In the genomic region with DNA sequence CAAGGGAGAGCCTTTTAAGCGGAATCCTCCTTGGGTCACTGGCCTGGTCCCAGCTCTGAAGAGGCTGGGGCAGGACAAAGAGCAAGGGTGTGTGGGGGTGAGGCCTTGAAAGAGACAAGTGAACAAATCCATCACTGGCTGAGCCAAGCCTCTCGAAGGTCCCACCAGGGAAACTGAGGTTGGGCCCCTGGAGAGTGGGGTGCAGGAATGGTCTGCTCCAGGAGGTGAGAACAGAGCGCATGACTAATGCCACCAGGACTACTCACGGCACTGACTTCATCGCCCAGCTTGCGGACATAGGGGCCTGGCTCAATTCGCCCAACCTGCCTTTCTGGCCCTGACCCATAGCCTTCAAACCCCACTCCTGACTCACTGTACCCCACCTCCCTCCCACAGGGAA, we compare ENCODE assay signal across 18 cellular contexts. TPM values are rescaled to one million over a fixed set of nuclear protein-coding genes. Genes with fewer than 3 reads are reported as not detected.
DNase-seq lines count a peak whose midpoint lies in the region; ATAC-seq lines count a peak whose summit lies in the region.
"Had no signal": no experiment of that assay in that cellular context is flagged by ENCODE, and none has a peak within 500 bp of the region (broad histone marks: within the 10 kb centered on the region; RNA-seq: fewer than 3 reads in every experiment).

No MANE protein-coding gene starts in this region.

- no peak overlapping the region for H2AFZ ChIP-seq in neuronal stem cell (ENCODE audit: low read length)

- peaks cover 2% of the 10 kb centered on the region for H3K79me1 ChIP-seq in neuronal stem cell (ENCODE audit: low read depth, low read length)

- H4K91ac ChIP-seq in neuronal stem cell (ENCODE audit: low read depth, low read length, poor library complexity), result no peak overlapping the region

- H3K4ac ChIP-seq in neuronal stem cell (ENCODE audit: low read length), result no peak overlapping the region

- H3K27ac ChIP-seq in neuronal stem cell (replicated peaks; ENCODE audit: low read length), result no peak overlapping the region
- H3K27ac ChIP-seq: 22Rv1; BLaER1 treated with 17β-estradiol and CSF1 and Interleukin-3, amounts not matched to agents 10 nM and 100 nM had no signal

- no peak overlapping the region for H2BK5ac ChIP-seq in neuronal stem cell (ENCODE audit: low read length)

- H2BK15ac ChIP-seq in neuronal stem cell (ENCODE audit: low read length), result no peak overlapping the region

- no peak overlapping the region for H4K8ac ChIP-seq in neuronal stem cell (ENCODE audit: low read depth, low read length)

- peak; percentile 16 for DNase-seq in H7
- DNase-seq in RKO (ENCODE audit: low spot score), result peak; percentile 23
- DNase-seq in neuronal stem cell (ENCODE audit: low spot score), result no peak
- no peak for DNase-seq in DMS153 treated with DMSO at 0.1 percent for 48 hours (lab: John Stamatoyannopoulos, UW; ENCODE audit: unreplicated experiment)
- no peak for DNase-seq in NCI-H82 (lab: John Stamatoyannopoulos, UW)
- DNase-seq in cerebellum (ENCODE audit: low spot score), result no peak
- DNase-seq: CD4-positive, alpha-beta T cell; CD8-positive, alpha-beta memory T cell; DMS 273 treated with DMSO at 0.1 percent for 48 hours; DND-41; GOT3; H9 had no signal

- H3K9me3 ChIP-seq in neuronal stem cell (replicated peaks in 1 of 2; ENCODE audit: control insufficient read depth in 2 of 2, insufficient read depth in 1 of 2, low read depth in 1 of 2, low read length in 2 of 2), result peaks cover 0 to 1% of the 10 kb centered on the region in 2 donors
- H3K9me3 ChIP-seq: BLaER1 treated with 17β-estradiol and CSF1 and Interleukin-3, amounts not matched to agents 10 nM and 100 nM had no signal

- no CpG with 5 or more reads among the region's 7 CpGs for WGBS in neuronal stem cell (ENCODE audit: extremely low coverage in 2 of 2, insufficient read length in 2 of 2, insufficient replicate concordance in 1 of 2), 2 donors

- no peak overlapping the region for H2BK120ac ChIP-seq in neuronal stem cell (ENCODE audit: low read depth, low read length)

- no peaks in the 10 kb centered on the region for H3K36me3 ChIP-seq in H7 (replicated peaks; ENCODE audit: control insufficient read depth, insufficient read depth, low read length)
- no peaks in the 10 kb centered on the region for H3K36me3 ChIP-seq in neuronal stem cell (replicated peaks in 1 of 2; ENCODE audit: control insufficient read depth in 2 of 2, insufficient read depth in 2 of 2, low read length in 2 of 2)
- H3K36me3 ChIP-seq: BLaER1 treated with 17β-estradiol and CSF1 and Interleukin-3, amounts not matched to agents 10 nM and 100 nM had no signal

- H3K14ac ChIP-seq in neuronal stem cell (ENCODE audit: low read length), result no peak overlapping the region

- H3K4me2 ChIP-seq in neuronal stem cell (ENCODE audit: insufficient read depth, low read length, poor library complexity, severe bottlenecking), result no peak overlapping the region
- H3K4me2 ChIP-seq: BLaER1 treated with 17β-estradiol and CSF1 and Interleukin-3, amounts not matched to agents 10 nM and 100 nM had no signal

- H3K27me3 ChIP-seq in H7 (ENCODE audit: control insufficient read depth, insufficient read depth, low read length) (no peaks in the 10 kb centered on the region), neuronal stem cell (ENCODE audit: control insufficient read depth in 3 of 3, insufficient read depth in 3 of 3, low read depth in 1 of 3, low read length in 3 of 3) (peaks cover 0 to 2% (median 0%) of the 10 kb centered on the region in 3 experiments)
- H3K27me3 ChIP-seq: BLaER1 treated with 17β-estradiol and CSF1 and Interleukin-3, amounts not matched to agents 10 nM and 100 nM had no signal

- H3K9ac ChIP-seq in neuronal stem cell (ENCODE audit: low read depth, low read length, poor library complexity), result no peak overlapping the region
- H3K9ac ChIP-seq: BLaER1 treated with 17β-estradiol and CSF1 and Interleukin-3, amounts not matched to agents 10 nM and 100 nM had no signal

- ATAC-seq in esophagus mucosa, result peak; percentile 54
- ATAC-seq in GM21576 (IDR thresholded peaks at IDR 0.05; ENCODE audit: unreplicated experiment), result no peak
- ATAC-seq: HCT116 had no signal

- H3K4me3 ChIP-seq in H7 (ENCODE audit: insufficient read depth, low read depth, low read length) (no peak overlapping the region), neuronal stem cell (ENCODE audit: low read length in 2 of 2) (no peak overlapping the region)
- H3K4me3 ChIP-seq: BLaER1 treated with 17β-estradiol and CSF1 and Interleukin-3, amounts not matched to agents 10 nM and 100 nM had no signal

- H2AK5ac ChIP-seq in neuronal stem cell (ENCODE audit: low read depth, low read length), result peak overlapping the region; percentile 23

- H2BK12ac ChIP-seq in neuronal stem cell (ENCODE audit: low read length), result no peak overlapping the region

- no peaks in the 10 kb centered on the region for H3K4me1 ChIP-seq in neuronal stem cell (ENCODE audit: control insufficient read depth in 2 of 2, insufficient read depth in 1 of 2, low read depth in 1 of 2, low read length in 2 of 2)

- no peak overlapping the region for H3K23ac ChIP-seq in neuronal stem cell (ENCODE audit: low read depth, low read length, poor library complexity)

- no peak overlapping the region for H3K18ac ChIP-seq in neuronal stem cell (ENCODE audit: low read length)

RNA-seq across cellular contexts. Expression of gene DEGS2, which starts 19.2 kb away (rescaled TPM):
- not detected in 2 replicates for total RNA-seq in H7 (2014; rRNA removed; shearing (Covaris generic))
- total RNA-seq in esophagus mucosa (51.5 TPM), cerebellum (2.0 TPM)
- polyA plus RNA-seq in neuronal stem cell (2013, experiment 1 of 2), result 0.11 TPM
- 0.07 TPM for polyA plus RNA-seq in neuronal stem cell (2013, experiment 2 of 2)
- polyA plus RNA-seq: AG04450 had no signal

Comparison
In these comparisons a context has a peak if more than half of its experiments do, and no peak if none do; other contexts are left out.
1. DNase-seq: peak in H7 (single experiment) and RKO (single experiment); none in neuronal stem cell (single experiment), DMS153 treated with DMSO at 0.1 percent for 48 hours (single experiment), NCI-H82 (single experiment) and cerebellum (single experiment).
2. RNA of gene DEGS2, which starts 19.2 kb away (total RNA-seq): 51.5 TPM in esophagus mucosa (single experiment); 2.0 TPM in cerebellum (single experiment) and not detected in H7; every median in the first group is over 10 times any median in the second.